In the genomic region with DNA sequence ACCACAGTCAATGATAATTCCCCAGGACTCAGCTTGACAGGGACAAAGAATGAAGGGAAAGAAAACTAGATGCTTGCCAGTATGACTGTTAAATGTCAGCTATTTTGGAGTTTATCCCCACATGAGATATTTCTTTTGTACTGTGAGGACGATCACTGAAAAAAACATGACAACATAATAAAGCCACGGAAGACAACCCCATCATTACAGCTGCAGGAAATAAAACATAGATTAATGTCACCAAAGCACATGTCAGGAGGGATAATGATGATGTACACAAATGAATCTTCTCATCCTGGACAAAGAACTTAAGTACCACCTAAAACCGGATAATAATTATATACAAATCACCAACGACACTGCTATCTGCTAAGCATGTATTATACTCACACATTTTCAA, we compare ENCODE assay signal across 15 cellular contexts.
"Had no signal": no experiment of that assay in that cellular context is flagged by ENCODE, and none has a peak within 500 bp of the region (broad histone marks: within the 10 kb centered on the region; RNA-seq: fewer than 3 reads in every experiment).

No MANE protein-coding gene starts in this region.

- H3K4me1 ChIP-seq: body of pancreas, foreskin keratinocyte, testis, uterus had no signal

- H3K27me3 ChIP-seq: body of pancreas, testis, uterus had no signal

- H3K4me3 ChIP-seq: body of pancreas, testis, uterus had no signal

- DNase-seq: activated CD4-positive, alpha-beta T cell treated with anti-CD3 and anti-CD28 coated beads for 1 hour; activated CD4-positive, alpha-beta T cell treated with anti-CD3 and anti-CD28 coated beads, Interleukin-2, amount 50 U/mL, for 1 hour; activated CD8-positive, alpha-beta T cell treated with anti-CD3 and anti-CD28 coated beads, Interleukin-2, amount 10 ng/mL, durations not matched to agents 7 days and 5 days; activated gamma-delta T cell; activated naive CD4-positive, alpha-beta T cell treated with anti-CD3 and anti-CD28 coated beads, Interleukin-2, amount 50 U/mL, for 16 hours; activated naive CD8-positive, alpha-beta T cell treated with anti-CD3 and anti-CD28 coated beads, Interleukin-2, amount 50 U/mL, for 24 hours; body of pancreas; foreskin keratinocyte; left colon; posterior cingulate gyrus; small intestine; testis; trophoblast cell; uterus; WERI-Rb-1 had no signal

- H3K36me3 ChIP-seq: uterus, WERI-Rb-1 had no signal

- H3K9me3 ChIP-seq: body of pancreas, testis, uterus had no signal

- H3K27ac ChIP-seq: body of pancreas, foreskin keratinocyte, testis, uterus, WERI-Rb-1 had no signal
